In genomic region chr14:60204843-60205774, GRCh38 we compare ENCODE assay signal across 10 cellular contexts. TPM values are rescaled to one million over a fixed set of nuclear protein-coding genes. Genes with fewer than 3 reads are reported as not detected.
DNase-seq lines count a peak whose midpoint lies in the region; ATAC-seq lines count a peak whose summit lies in the region.
"Had no signal": no experiment of that assay in that cellular context is flagged by ENCODE, and none has a peak within 500 bp of the region (broad histone marks: within the 10 kb centered on the region; RNA-seq: fewer than 3 reads in every experiment).

No MANE protein-coding gene starts in this region.

- no peak for DNase-seq in right cardiac atrium
- no peak for DNase-seq in T-helper 1 cell
- DNase-seq in mesendoderm = no peak
- DNase-seq in GM03348 (ENCODE audit: low spot score) = no peak
- no peak for DNase-seq in NCI-H345 (lab: John Stamatoyannopoulos, UW)
- DNase-seq: small intestine had no signal

- H4K5ac ChIP-seq in mesendoderm (ENCODE audit: low read length) = no peak overlapping the region

- no peak overlapping the region for H3K18ac ChIP-seq in mesendoderm (ENCODE audit: low read length)

- intact Hi-C loops in right cardiac atrium (cut with DNase I) = no loop called here

- H3K27ac ChIP-seq in right cardiac atrium (ENCODE audit: low read length) = peak overlapping the region; percentile 50
- no peak overlapping the region for H3K27ac ChIP-seq in mesendoderm (ENCODE audit: low read depth, low read length)
- H3K27ac ChIP-seq: KMS-11 had no signal

- H2BK120ac ChIP-seq in mesendoderm (ENCODE audit: low read depth, low read length) = no peak overlapping the region

- ATAC-seq in GM18907 (IDR thresholded peaks at IDR 0.05; ENCODE audit: unreplicated experiment) = peak; percentile 59
- ATAC-seq in GM21447 (IDR thresholded peaks at IDR 0.05; ENCODE audit: unreplicated experiment) = peak; percentile 57
- peak; percentile 44 for ATAC-seq in HG03139 (IDR thresholded peaks at IDR 0.05; ENCODE audit: unreplicated experiment)
- ATAC-seq in right cardiac atrium = peak; percentile 18 to 50

- WGBS in right cardiac atrium = 56% methylated on average over 6 of the region's 6 CpGs
- WGBS in mesendoderm (ENCODE audit: extremely low coverage, insufficient coverage, low lambda C conversion rate) = no CpG with 5 or more reads among the region's 6 CpGs

- no peak overlapping the region for H3K9ac ChIP-seq in mesendoderm (ENCODE audit: low read length)
- H3K9ac ChIP-seq: KMS-11 had no signal

- H3K4me1 ChIP-seq in right cardiac atrium (ENCODE audit: control insufficient read depth, insufficient read depth, low read length) (no peaks in the 10 kb centered on the region), mesendoderm (ENCODE audit: control insufficient read depth, low read depth, low read length) (no peaks in the 10 kb centered on the region)

- H3K56ac ChIP-seq in mesendoderm (ENCODE audit: low read length) = no peak overlapping the region

- H3K27me3 ChIP-seq in right cardiac atrium (ENCODE audit: control insufficient read depth, insufficient read depth) (no peaks in the 10 kb centered on the region), mesendoderm (ENCODE audit: insufficient read depth, low read length, poor library complexity) (no peaks in the 10 kb centered on the region)

- no peak overlapping the region for H2BK15ac ChIP-seq in mesendoderm (replicated peaks; ENCODE audit: low read depth)

- no peaks in the 10 kb centered on the region for H3K36me3 ChIP-seq in mesendoderm (ENCODE audit: control insufficient read depth, insufficient read depth, low read length)

- H3K79me2 ChIP-seq in mesendoderm (ENCODE audit: control insufficient read depth, insufficient read depth, low read length) = no peaks in the 10 kb centered on the region

- no peak overlapping the region for H3K23ac ChIP-seq in mesendoderm (ENCODE audit: low read length)

- H3K4ac ChIP-seq in mesendoderm (ENCODE audit: low read depth, low read length) = no peak overlapping the region

- H3K79me1 ChIP-seq in mesendoderm (ENCODE audit: low read length) = no peaks in the 10 kb centered on the region

- H2BK5ac ChIP-seq in mesendoderm (ENCODE audit: low read length) = no peak overlapping the region

- H3K4me2 ChIP-seq in mesendoderm (ENCODE audit: low read length) = no peak overlapping the region
- H3K4me2 ChIP-seq: KMS-11 had no signal

- no peaks in the 10 kb centered on the region for H3K9me3 ChIP-seq in right cardiac atrium (ENCODE audit: control insufficient read depth, low read length)

- no peak overlapping the region for H4K8ac ChIP-seq in mesendoderm (ENCODE audit: low read depth, low read length)

- H2AK5ac ChIP-seq in mesendoderm (ENCODE audit: low read length) = no peak overlapping the region

- no peak overlapping the region for H3K4me3 ChIP-seq in right cardiac atrium (ENCODE audit: low read length)
- H3K4me3 ChIP-seq in mesendoderm (ENCODE audit: low read length) = no peak overlapping the region

RNA-seq across cellular contexts. Expression of gene DHRS7, which starts 39.9 kb away (rescaled TPM):
- 10 to 100 TPM; 40.0 to 48.8 (median 43.5) TPM for total RNA-seq in right cardiac atrium
- polyA plus RNA-seq in right cardiac atrium = 54.2 TPM
- polyA plus RNA-seq in mesendoderm (2013, experiment 1 of 2) = 18.0 TPM
- polyA plus RNA-seq in mesendoderm (2013, experiment 2 of 2) = 17.9 TPM

RNA-seq across cellular contexts. Expression of gene PPM1A, which starts 43.9 kb away (rescaled TPM):
- 10 to 100 TPM; 73.0 to 88.2 (median 80.8) TPM for total RNA-seq in right cardiac atrium
- 37.8 TPM for polyA plus RNA-seq in right cardiac atrium
- polyA plus RNA-seq in mesendoderm (2013, experiment 1 of 2) = 34.3 TPM
- polyA plus RNA-seq in mesendoderm (2013, experiment 2 of 2) = 35.4 TPM
